Comparison of ENCODE assay signal across 6 cellular contexts in genomic region chr1:1374068-1374860, GRCh38. TPM values are rescaled to one million over a fixed set of nuclear protein-coding genes. Genes with fewer than 3 reads are reported as not detected.
A peak's percentile ranks its signal among the peaks of the same experiment; 100 is the strongest.
DNase-seq lines count a peak whose midpoint lies in the region; ATAC-seq and TF ChIP-seq lines count a peak whose summit lies in the region.

No MANE protein-coding gene starts in this region.

- H3K9me3 ChIP-seq in left lung = no peaks in the 10 kb centered on the region

- TF ChIP-seq CTCF in HFF-Myc (IDR thresholded peaks at IDR 0.05; ENCODE audit: low read depth, low read length, missing control alignments) (no peak), VCaP (conservative IDR thresholded peaks at IDR 0.05) (no peak), left lung (IDR thresholded peaks at IDR 0.05) (no peak)

- H3K36me3 ChIP-seq in left lung = peaks cover 0 to 14% of the 10 kb centered on the region in 2 donors

- no peak for DNase-seq in HFF-Myc (ENCODE audit: extremely low read depth, low read depth)
- DNase-seq in left lung = peak in 1 of 2 donors; percentile 76
- DNase-seq in GOT3 (lab: John Stamatoyannopoulos, UW) = no peak
- no peak for DNase-seq in effector CD4-positive, alpha-beta T cell
- no peak for DNase-seq in foreskin melanocyte

- H3K4me1 ChIP-seq in left lung = peaks cover 18 to 46% of the 10 kb centered on the region in 2 donors

- peak overlapping the region; percentile 99 for H3K27ac ChIP-seq in VCaP
- peak overlapping the region; percentile 93 to 94 for H3K27ac ChIP-seq in left lung

- intact Hi-C loops in left lung (cut with DNase I) = no loop called here

- H3K4me3 ChIP-seq in HFF-Myc (replicated peaks; ENCODE audit: low read depth, low read length) = peak overlapping the region; percentile 98
- peak overlapping the region; percentile 80 to 96 for H3K4me3 ChIP-seq in left lung

- H3K27me3 ChIP-seq in left lung = no peaks in the 10 kb centered on the region

- peak; percentile 0 for ATAC-seq in left lung

RNA-seq across cellular contexts. Expression of gene AURKAIP1, which starts 0.7 kb away (rescaled TPM):
- 100 to 1,000 TPM in 1 of 2 donors, 10 to 100 TPM in 1; 99.3 to 127 TPM for total RNA-seq in left lung

RNA-seq across cellular contexts. Expression of gene MXRA8, which starts 15.9 kb away (rescaled TPM):
- 100 to 1,000 TPM in 1 of 2 donors, 10 to 100 TPM in 1; 78.3 to 129 TPM for total RNA-seq in left lung

RNA-seq across cellular contexts. Expression of gene CCNL2, which starts 24.9 kb away (rescaled TPM):
- total RNA-seq in left lung = 100 to 1,000 TPM; 142 to 161 TPM

RNA-seq across cellular contexts. Expression of gene DVL1, which starts 25.0 kb away (rescaled TPM):
- total RNA-seq in left lung = 10 to 100 TPM; 67.4 to 81.2 TPM

RNA-seq across cellular contexts. Expression of gene MRPL20, which starts 32.8 kb away (rescaled TPM):
- 100 to 1,000 TPM in 1 of 2 donors, 10 to 100 TPM in 1; 69.5 to 103 TPM for total RNA-seq in left lung
